Comparison of ENCODE assay signal across 9 cellular contexts in genomic region chr1:199173356-199173755, GRCh38.
DNase-seq lines count a peak whose midpoint lies in the region; ATAC-seq, FAIRE-seq and TF ChIP-seq lines count a peak whose summit lies in the region.
"Had no signal": no experiment of that assay in that cellular context is flagged by ENCODE, and none has a peak within 500 bp of the region (broad histone marks: within the 10 kb centered on the region; RNA-seq: fewer than 3 reads in every experiment).

No MANE protein-coding gene starts in this region.

- no peaks in the 10 kb centered on the region for H3K9me2 ChIP-seq in Loucy (replicated peaks; ENCODE audit: low read depth, low read length)

- intact Hi-C loops in pancreas (cut with DNase I): no loop called here

- H3K9ac ChIP-seq in Loucy (ENCODE audit: low read depth, low read length, poor library complexity, severe bottlenecking): peak overlapping the region; percentile 66

- H4K20me1 ChIP-seq in Loucy (ENCODE audit: insufficient read depth, low read length, poor library complexity, severe bottlenecking): no peaks in the 10 kb centered on the region

- no peak overlapping the region for H3K27ac ChIP-seq in foreskin keratinocyte
- no peak overlapping the region for H3K27ac ChIP-seq in pancreas

- H3K27me3 ChIP-seq in Loucy (ENCODE audit: insufficient read depth, low read length, poor library complexity, severe bottlenecking): no peaks in the 10 kb centered on the region
- no peaks in the 10 kb centered on the region for H3K27me3 ChIP-seq in foreskin keratinocyte
- no peaks in the 10 kb centered on the region for H3K27me3 ChIP-seq in pancreas

- H2AFZ ChIP-seq in Loucy (ENCODE audit: low read length): peak overlapping the region; percentile 58; the same call in 1 of the 2 replicates

- FAIRE-seq in pancreas (lab: Jason Lieb, UNC): no peak

- peak overlapping the region; percentile 56 for H3K4me3 ChIP-seq in Loucy (ENCODE audit: low read length, poor library complexity, severe bottlenecking)
- no peak overlapping the region for H3K4me3 ChIP-seq in pancreas

- peaks cover 8% of the 10 kb centered on the region for H3F3A ChIP-seq in Loucy (ENCODE audit: low read depth)

- H3K9me3 ChIP-seq in Loucy (ENCODE audit: insufficient read depth, low read depth, low read length) (no peaks in the 10 kb centered on the region), pancreas (no peaks in the 10 kb centered on the region)

- DNase-seq in foreskin keratinocyte (peak; percentile 73 to 85), pancreas (no peak), NCI-H187 treated with DMSO at 0.1 percent for 48 hours (lab: John Stamatoyannopoulos, UW) (no peak)
- DNase-seq in activated CD4-positive, alpha-beta T cell treated with anti-CD3 and anti-CD28 coated beads for 4 hours: no peak
- DNase-seq in activated CD4-positive, CD25-positive, alpha-beta regulatory T cell treated with anti-CD3 and anti-CD28 coated beads, Interleukin-2, amount 50 U/mL, for 72 hours: no peak

- TF ChIP-seq CTCF in Loucy (conservative IDR thresholded peaks at IDR 0.05; ENCODE audit: low read length) (no peak), foreskin keratinocyte (conservative IDR thresholded peaks at IDR 0.05) (no peak), pancreas (IDR thresholded peaks at IDR 0.05) (no peak)

- H3K79me2 ChIP-seq in Loucy (ENCODE audit: insufficient read depth, low read length): no peaks in the 10 kb centered on the region

- H3K36me3 ChIP-seq in Loucy (ENCODE audit: insufficient read depth, low read length) (no peaks in the 10 kb centered on the region), pancreas (no peaks in the 10 kb centered on the region)

- peak; percentile 96 for ATAC-seq in GM18502 (IDR thresholded peaks at IDR 0.05; ENCODE audit: poor library complexity, unreplicated experiment)
- ATAC-seq in GM21737 (IDR thresholded peaks at IDR 0.05; ENCODE audit: unreplicated experiment): peak; percentile 90
- peak; percentile 46 for ATAC-seq in foreskin keratinocyte
- ATAC-seq in pancreas: no peak
- ATAC-seq: Panc1 had no signal

- peaks cover 60% of the 10 kb centered on the region for H3K4me1 ChIP-seq in Loucy (ENCODE audit: insufficient read depth, low read length, poor library complexity, severe bottlenecking)
- H3K4me1 ChIP-seq in foreskin keratinocyte: peaks cover 4% of the 10 kb centered on the region
- H3K4me1 ChIP-seq in pancreas: no peaks in the 10 kb centered on the region

- peak overlapping the region; percentile 67 for H3K4me2 ChIP-seq in Loucy (ENCODE audit: low read depth, low read length, poor library complexity, severe bottlenecking)

Comparison
In these comparisons a context has a peak if more than half of its experiments do, and no peak if none do; other contexts are left out.
1. ATAC-seq: peak in GM18502 (single experiment), GM21737 (single experiment) and foreskin keratinocyte (single experiment); none in pancreas (0 of 4).
2. DNase-seq: peak in foreskin keratinocyte (2 of 2); none in pancreas (0 of 6), activated CD4-positive, alpha-beta T cell treated with anti-CD3 and anti-CD28 coated beads for 4 hours (0 of 2), NCI-H187 treated with DMSO at 0.1 percent for 48 hours (single experiment) and activated CD4-positive, CD25-positive, alpha-beta regulatory T cell treated with anti-CD3 and anti-CD28 coated beads, Interleukin-2, amount 50 U/mL, for 72 hours (single experiment).